9 cellular contexts compared by ENCODE assay signal in the genomic region with DNA sequence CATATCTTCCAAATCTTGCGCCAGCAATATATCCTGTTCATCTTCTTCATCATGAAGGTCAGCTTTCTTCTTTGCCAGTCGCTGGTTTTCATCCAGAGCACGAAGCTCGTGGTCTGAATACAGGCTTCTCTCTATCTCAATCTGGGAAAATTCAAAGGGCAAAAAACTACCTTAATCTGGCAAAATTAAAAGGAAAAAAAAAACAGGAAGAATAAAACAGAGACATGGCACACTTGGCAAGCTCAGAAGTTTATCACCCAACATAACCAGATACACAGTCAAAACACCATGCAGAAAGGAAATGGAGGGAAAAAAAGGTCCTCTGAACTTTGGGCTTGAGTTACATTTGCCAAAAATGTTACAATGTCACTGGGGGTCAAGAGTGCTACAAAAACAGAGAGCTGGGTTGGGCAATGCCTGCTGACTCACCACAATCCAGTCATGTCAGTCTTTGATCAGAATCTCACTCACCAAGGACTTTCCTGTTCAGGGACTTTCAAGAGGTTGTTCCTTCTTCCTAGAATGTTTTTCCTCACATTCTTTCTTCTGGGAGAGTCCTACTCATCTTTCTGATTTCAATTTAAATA. TPM values are rescaled to one million over a fixed set of nuclear protein-coding genes. Genes with fewer than 3 reads are reported as not detected.
DNase-seq lines count a peak whose midpoint lies in the region; ATAC-seq and TF ChIP-seq lines count a peak whose summit lies in the region.
"Had no signal": no experiment of that assay in that cellular context is flagged by ENCODE, and none has a peak within 500 bp of the region (broad histone marks: within the 10 kb centered on the region; RNA-seq: fewer than 3 reads in every experiment).

No MANE protein-coding gene starts in this region.

- H3K4me1 ChIP-seq in BLaER1 treated with 17β-estradiol and CSF1 and Interleukin-3, amounts not matched to agents 10 nM and 100 nM = peaks cover 23 to 48% (median 40%) of the 10 kb centered on the region in 10 experiments
- H3K4me1 ChIP-seq in HUES64 (ENCODE audit: insufficient read depth, low read length) = 0 out of 2 replicates have a peak, but pooled peaks cover 5% of the 10 kb centered on the region
- H3K4me1 ChIP-seq in lung (ENCODE audit: control insufficient read depth in 2 of 2, insufficient read depth in 2 of 2, low read length in 2 of 2) = peaks cover 4 to 19% of the 10 kb centered on the region in 2 donors

- no peaks in the 10 kb centered on the region for H3K9me3 Mint-ChIP-seq in activated naive CD8-positive, alpha-beta T cell treated with anti-CD3 and anti-CD28 coated beads for 36 hours

- no peaks in the 10 kb centered on the region for H3K9me3 ChIP-seq in BLaER1 treated with 17β-estradiol and CSF1 and Interleukin-3, amounts not matched to agents 10 nM and 100 nM (replicated peaks in 1 of 11)
- H3K9me3 ChIP-seq in HUES64 (ENCODE audit: insufficient read depth, low read depth, low read length) = no peaks in the 10 kb centered on the region
- no peaks in the 10 kb centered on the region for H3K9me3 ChIP-seq in lung (ENCODE audit: control insufficient read depth in 2 of 2, insufficient read depth in 1 of 2, low read length in 1 of 2)
- H3K9me3 ChIP-seq: stomach had no signal

- intact Hi-C loops in head of caudate nucleus (cut with DNase I) = loop anchor here (5.0 kb wide), 1 partner anchor 82 kb away; a partner anchor contains a TSS

- H3K27ac Mint-ChIP-seq in activated naive CD8-positive, alpha-beta T cell treated with anti-CD3 and anti-CD28 coated beads for 36 hours = peak overlapping the region; percentile 98

- peak overlapping the region; percentile 81 to 93 (median 87); a peak in 14 of 20 replicates for H3K4me3 ChIP-seq in BLaER1 treated with 17β-estradiol and CSF1 and Interleukin-3, amounts not matched to agents 10 nM and 100 nM
- H3K4me3 ChIP-seq in HUES64 (ENCODE audit: low read length) = peak overlapping the region; percentile 81
- H3K4me3 ChIP-seq in lung = no peak overlapping the region

- H3K4me1 Mint-ChIP-seq in activated naive CD8-positive, alpha-beta T cell treated with anti-CD3 and anti-CD28 coated beads for 36 hours = peaks cover 17% of the 10 kb centered on the region

- H3K36me3 Mint-ChIP-seq in activated naive CD8-positive, alpha-beta T cell treated with anti-CD3 and anti-CD28 coated beads for 36 hours = peaks cover 21% of the 10 kb centered on the region

- no peaks in the 10 kb centered on the region for H3K27me3 ChIP-seq in BLaER1 treated with 17β-estradiol and CSF1 and Interleukin-3, amounts not matched to agents 10 nM and 100 nM
- H3K27me3 ChIP-seq in HUES64 (ENCODE audit: insufficient read depth, low read length) (no peaks in the 10 kb centered on the region), lung (ENCODE audit: control insufficient read depth, insufficient read depth) (no peaks in the 10 kb centered on the region)
- H3K27me3 ChIP-seq: stomach had no signal

- no peak for TF ChIP-seq CTCF in lung (IDR thresholded peaks at IDR 0.05; ENCODE audit: control extremely low read depth, extremely low read depth)

- 91% methylated on average over 4 of the region's 4 CpGs for WGBS in HUES64
- WGBS in lung, 2 donors = 95 to 98% methylated on average over 4 of the region's 4 CpGs

- ATAC-seq in lung (ENCODE audit: insufficient read depth, low FRiP score) (no peak), HG03135 (IDR thresholded peaks at IDR 0.05; ENCODE audit: unreplicated experiment) (no peak)

- H3K9ac ChIP-seq in BLaER1 treated with 17β-estradiol and CSF1 and Interleukin-3, amounts not matched to agents 10 nM and 100 nM = peak overlapping the region in 9 of 11 experiments; percentile 89 to 99 (median 94); a peak in 14 of 22 replicates
- H3K9ac ChIP-seq in HUES64 (ENCODE audit: low read depth, low read length) = no peak overlapping the region

- H3K4me3 Mint-ChIP-seq in activated naive CD8-positive, alpha-beta T cell treated with anti-CD3 and anti-CD28 coated beads for 36 hours = peak overlapping the region; percentile 95

- H4K20me1 ChIP-seq in BLaER1 treated with 17β-estradiol and CSF1 and Interleukin-3, amounts not matched to agents 10 nM and 100 nM = 0 out of 22 replicates have a peak, but pooled peaks cover 0 to 2% (median 0%) of the 10 kb centered on the region in 11 experiments

- H3K27ac ChIP-seq in BLaER1 treated with 17β-estradiol and CSF1 and Interleukin-3, amounts not matched to agents 10 nM and 100 nM = peak overlapping the region in 9 of 11 experiments; percentile 94 to 99 (median 98); a peak in 17 of 22 replicates
- H3K27ac ChIP-seq in HUES64 (ENCODE audit: low read depth, low read length) = no peak overlapping the region
- H3K27ac ChIP-seq in lung (ENCODE audit: low read depth in 1 of 2, low read length in 1 of 2) = no peak overlapping the region

- DNase-seq in activated naive CD8-positive, alpha-beta T cell treated with anti-CD3 and anti-CD28 coated beads for 36 hours = no peak
- DNase-seq in lung (ENCODE audit: low spot score) (peak; percentile 57), head of caudate nucleus (no peak), D341Med (ENCODE audit: low spot score) (no peak), superior temporal gyrus (ENCODE audit: extremely low spot score) (no peak)
- DNase-seq: stomach had no signal

- peak overlapping the region; percentile 84 to 98 (median 92) for H3K4me2 ChIP-seq in BLaER1 treated with 17β-estradiol and CSF1 and Interleukin-3, amounts not matched to agents 10 nM and 100 nM

- H3K27me3 Mint-ChIP-seq in activated naive CD8-positive, alpha-beta T cell treated with anti-CD3 and anti-CD28 coated beads for 36 hours = no peaks in the 10 kb centered on the region

- peaks cover 44 to 73% (median 65%) of the 10 kb centered on the region in 11 experiments for H3K36me3 ChIP-seq in BLaER1 treated with 17β-estradiol and CSF1 and Interleukin-3, amounts not matched to agents 10 nM and 100 nM
- peaks cover 56% of the 10 kb centered on the region for H3K36me3 ChIP-seq in HUES64 (ENCODE audit: insufficient read depth, low read length)
- H3K36me3 ChIP-seq in lung (ENCODE audit: control insufficient read depth in 2 of 2, insufficient read depth in 2 of 2, low read length in 2 of 2) = peaks cover 12 to 17% of the 10 kb centered on the region in 2 donors

RNA-seq across cellular contexts. Expression of a gene that starts 1.5 kb away (rescaled TPM):
- 31.7 TPM for polyA plus RNA-seq in HUES64 (2013, experiment 1 of 2)
- polyA plus RNA-seq in HUES64 (2013, experiment 2 of 2) = 28.8 TPM
- total RNA-seq in activated naive CD8-positive, alpha-beta T cell treated with anti-CD3 and anti-CD28 coated beads for 36 hours = 10 to 100 TPM; 47.4 to 50.2 TPM
- 10 to 100 TPM; 12.1 to 22.4 TPM for total RNA-seq in lung
- 10 to 100 TPM; 19.8 to 28.7 TPM for polyA plus RNA-seq in lung

RNA-seq across cellular contexts. Expression of a gene that starts 1.8 kb away (rescaled TPM):
- 46.6 TPM for polyA plus RNA-seq in HUES64 (2013, experiment 1 of 2)
- 44.2 TPM for polyA plus RNA-seq in HUES64 (2013, experiment 2 of 2)
- total RNA-seq in activated naive CD8-positive, alpha-beta T cell treated with anti-CD3 and anti-CD28 coated beads for 36 hours = 10 to 100 TPM; 82.9 to 85.2 TPM
- total RNA-seq in lung = 10 to 100 TPM; 31.2 to 38.6 TPM
- polyA plus RNA-seq in lung = 10 to 100 TPM; 36.6 to 43.4 TPM

Comparison
In these comparisons a context has a peak if more than half of its experiments do, and no peak if none do; other contexts are left out.
1. H3K27ac ChIP-seq: peak in BLaER1 treated with 17β-estradiol and CSF1 and Interleukin-3, amounts not matched to agents 10 nM and 100 nM (9 of 11); none in HUES64 (single experiment) and lung (0 of 2).